In genomic region chr10:11353229-11353896, GRCh38 we compare ENCODE assay signal across 1 cellular context.
A peak's percentile ranks its signal among the peaks of the same experiment; 100 is the strongest.
TF ChIP-seq lines count a peak whose summit lies in the region.

No MANE protein-coding gene starts in this region.

TF ChIP-seq in K562, 482 proteins besides CTCF, POLR2A, EP300 and RAD21 (continued from another document and continues in another):
- TF ChIP-seq TRIM25 (IDR thresholded peaks at IDR 0.05; ENCODE audit: borderline replicate concordance), result no peak
- no peak for TF ChIP-seq HDGF (IDR thresholded peaks at IDR 0.05)
- no peak for TF ChIP-seq SIRT6 (IDR thresholded peaks at IDR 0.05; ENCODE audit: low read depth, low read length)
- TF ChIP-seq NR2C2 (CRISPR knock-in tag; IDR thresholded peaks at IDR 0.05), result 0 out of 2 replicates have a peak, but pooled peaks have one; percentile 35
- peak; percentile 96 for TF ChIP-seq NR2C2 (tag; IDR thresholded peaks at IDR 0.05)
- TF ChIP-seq FOSL1 (tag; conservative IDR thresholded peaks at IDR 0.05), result no peak
- no peak for TF ChIP-seq TCF3 (CRISPR knock-in tag; IDR thresholded peaks at IDR 0.05)
- TF ChIP-seq NCOA1 (IDR thresholded peaks at IDR 0.05; ENCODE audit: low read depth), result no peak
- TF ChIP-seq PURB (CRISPR knock-in tag; IDR thresholded peaks at IDR 0.05; ENCODE audit: low read depth), result no peak
- TF ChIP-seq THRA (IDR thresholded peaks at IDR 0.05), result no peak
- no peak for TF ChIP-seq ZC3H8 (IDR thresholded peaks at IDR 0.05)
- TF ChIP-seq TGIF2 (CRISPR knock-in tag; IDR thresholded peaks at IDR 0.05), result no peak
- no peak for TF ChIP-seq ETS2 (tag; IDR thresholded peaks at IDR 0.05; ENCODE audit: borderline replicate concordance, poor library complexity, severe bottlenecking)
- no peak for TF ChIP-seq HCFC1 (IDR thresholded peaks at IDR 0.05; ENCODE audit: low read depth, low read length)
- peak; percentile 83 for TF ChIP-seq GABPA (tag; conservative IDR thresholded peaks at IDR 0.05; ENCODE audit: low read depth)
- TF ChIP-seq DMBX1 (CRISPR knock-in tag; IDR thresholded peaks at IDR 0.05; ENCODE audit: borderline replicate concordance), result no peak
- no peak for TF ChIP-seq ID3 (CRISPR knock-in tag; IDR thresholded peaks at IDR 0.05)
- no peak for TF ChIP-seq ID3 (tag; IDR thresholded peaks at IDR 0.05)
- no peak for TF ChIP-seq GABPB2 (CRISPR knock-in tag; conservative IDR thresholded peaks at IDR 0.05)
- TF ChIP-seq SMAD1 (IDR thresholded peaks at IDR 0.05; ENCODE audit: low read depth, low read length, partially characterized antibody), result no peak
- no peak for TF ChIP-seq SAFB2 (IDR thresholded peaks at IDR 0.05; ENCODE audit: borderline replicate concordance, low read depth, low read length, severe bottlenecking)
- TF ChIP-seq HINFP (tag; conservative IDR thresholded peaks at IDR 0.05; ENCODE audit: low read depth), result no peak
- no peak for TF ChIP-seq ELF4 (CRISPR knock-in tag; IDR thresholded peaks at IDR 0.05)
- TF ChIP-seq BHLHE40 (IDR thresholded peaks at IDR 0.05; ENCODE audit: low read length), result no peak
- no peak for TF ChIP-seq EGR1 (conservative IDR thresholded peaks at IDR 0.05)
- TF ChIP-seq SMAD2 (IDR thresholded peaks at IDR 0.05; ENCODE audit: low read depth, low read length), result no peak
- no peak for TF ChIP-seq MYNN (IDR thresholded peaks at IDR 0.05)
- no peak for TF ChIP-seq MYNN (CRISPR knock-in tag; IDR thresholded peaks at IDR 0.05)
- TF ChIP-seq ZBTB40 (IDR thresholded peaks at IDR 0.05), result peak; percentile 80
- TF ChIP-seq ZBTB40 (CRISPR knock-in tag; IDR thresholded peaks at IDR 0.05), result no peak
- no peak for TF ChIP-seq SRF (CRISPR knock-in tag; IDR thresholded peaks at IDR 0.05)
- TF ChIP-seq TBP (optimal IDR thresholded peaks at IDR 0.05; ENCODE audit: low read depth, low read length), result no peak
- TF ChIP-seq KAT2B (IDR thresholded peaks at IDR 0.05; ENCODE audit: low read depth, low read length), result no peak
- TF ChIP-seq CHAMP1 (IDR thresholded peaks at IDR 0.05), result no peak
- TF ChIP-seq STAG1 (CRISPR knock-in tag; IDR thresholded peaks at IDR 0.05; ENCODE audit: borderline replicate concordance), result no peak
- TF ChIP-seq OTX1 (CRISPR knock-in tag; IDR thresholded peaks at IDR 0.05), result no peak
- peak; percentile 92 for TF ChIP-seq E2F8 (IDR thresholded peaks at IDR 0.05; ENCODE audit: low read depth, partially characterized antibody)
- TF ChIP-seq KLF10 (CRISPR knock-in tag; IDR thresholded peaks at IDR 0.05), result no peak
- no peak for TF ChIP-seq CBX3 (IDR thresholded peaks at IDR 0.05; ENCODE audit: borderline replicate concordance in 1 of 2, low read length in 2 of 2)
- TF ChIP-seq ZNF699 (CRISPR knock-in tag; IDR thresholded peaks at IDR 0.05; ENCODE audit: insufficient replicate concordance), result no peak
- TF ChIP-seq RFX5 (IDR thresholded peaks at IDR 0.05; ENCODE audit: low read depth, low read length), result no peak
- TF ChIP-seq XRCC3 (IDR thresholded peaks at IDR 0.05), result no peak
- peak; percentile 92 for TF ChIP-seq NR2C1 (IDR thresholded peaks at IDR 0.05)
- peak; percentile 97 for TF ChIP-seq NR2C1 (tag; IDR thresholded peaks at IDR 0.05)
- TF ChIP-seq RFX1 (IDR thresholded peaks at IDR 0.05), result peak; percentile 76
- no peak for TF ChIP-seq CBFB (CRISPR knock-in tag; IDR thresholded peaks at IDR 0.05)
- no peak for TF ChIP-seq FOXP4 (CRISPR knock-in tag; IDR thresholded peaks at IDR 0.05; ENCODE audit: borderline replicate concordance)
- TF ChIP-seq POLR3A (IDR thresholded peaks at IDR 0.05; ENCODE audit: borderline replicate concordance, extremely low read depth, insufficient read depth, insufficient read length), result no peak
